In the genomic region with DNA sequence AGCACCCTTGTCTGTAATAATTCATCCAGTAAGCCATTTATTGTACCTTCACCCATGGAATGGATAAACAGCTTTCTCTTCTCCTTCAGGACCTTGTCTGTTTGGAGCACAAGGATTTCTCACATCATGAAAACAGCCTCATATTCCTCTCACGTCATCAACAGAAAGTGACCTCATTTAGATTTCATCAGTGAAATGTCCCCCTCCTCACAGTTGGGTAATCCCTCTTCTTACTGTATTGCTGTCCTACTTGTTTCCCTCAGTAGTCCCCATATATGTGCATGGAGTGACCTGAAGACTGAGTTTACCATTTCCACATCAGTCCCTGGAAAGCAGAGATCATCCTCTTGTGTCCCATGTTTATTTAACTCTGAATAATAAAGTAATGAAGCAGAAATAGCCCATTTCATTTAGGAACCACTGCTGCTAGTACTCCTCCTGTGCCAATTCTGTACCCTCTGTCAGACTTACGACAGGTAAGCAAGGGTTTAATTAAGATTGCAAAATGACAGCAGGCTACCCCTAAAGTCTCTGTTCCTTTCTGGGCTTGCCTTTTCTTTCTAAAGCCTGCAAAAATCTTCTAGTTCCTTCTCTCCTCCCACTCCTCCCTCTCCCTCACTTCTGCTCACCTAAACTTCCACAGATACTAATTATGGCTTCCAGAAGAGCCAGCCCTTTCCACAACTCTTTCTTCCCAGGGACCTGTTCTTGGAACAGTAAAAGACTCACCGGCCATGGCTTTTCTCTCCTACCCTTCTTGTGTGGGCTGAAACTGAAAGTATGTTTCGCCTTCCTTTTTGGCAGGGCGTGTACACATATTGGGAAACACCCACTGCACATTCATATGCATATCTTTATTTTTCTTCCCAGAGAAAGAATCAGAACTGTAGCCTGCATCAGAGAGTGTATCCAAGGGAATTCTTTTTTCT, we compare ENCODE assay signal across 8 cellular contexts. TPM values are rescaled to one million over a fixed set of nuclear protein-coding genes. Genes with fewer than 3 reads are reported as not detected.
DNase-seq lines count a peak whose midpoint lies in the region; ATAC-seq and TF ChIP-seq lines count a peak whose summit lies in the region.
"Not testable (repeated sequence)": the region's sequence is repeated elsewhere in the genome, so short reads cannot be mapped to it uniquely, and the experiment has no call there.

Gene CARD16, minus strand, starts transcription at position 774 of the 929 bp plus-strand sequence. Its CDS starts 38 bp downstream, at position 736.

- not testable (repeated sequence) for H3K4me1 ChIP-seq in smooth muscle cell (ENCODE audit: low read depth)

- peak within 1 kb of the TSS; percentile 65 for H3K4me2 ChIP-seq in smooth muscle cell

- peak within 1 kb of the TSS; percentile 12 for H2AFZ ChIP-seq in smooth muscle cell (ENCODE audit: low read depth)

- peak within 1 kb of the TSS; percentile 84 for H3K27ac ChIP-seq in smooth muscle cell (ENCODE audit: low read depth)

- H3K36me3 Mint-ChIP-seq in activated CD4-positive, alpha-beta T cell treated with anti-CD3 and anti-CD28 coated beads, Interleukin-2, amount 10 ng/mL, durations not matched to agents 24 days and 14 days (ENCODE audit: low read depth), result peaks cover 16% of the 10 kb centered on the region
- H3K36me3 Mint-ChIP-seq in central memory CD8-positive, alpha-beta T cell (ENCODE audit: insufficient read depth), result not testable (repeated sequence)

- WGBS in smooth muscle cell (ENCODE audit: low lambda C conversion rate), result 57% methylated on average over 5 of the region's 5 CpGs

- peak within 1 kb of the TSS; percentile 83 for H3K27ac Mint-ChIP-seq in activated CD4-positive, alpha-beta T cell treated with anti-CD3 and anti-CD28 coated beads, Interleukin-2, amount 10 ng/mL, durations not matched to agents 24 days and 14 days
- peak within 1 kb of the TSS; percentile 93 for H3K27ac Mint-ChIP-seq in central memory CD8-positive, alpha-beta T cell (ENCODE audit: low read depth)

- not testable (repeated sequence) for H3K27me3 Mint-ChIP-seq in activated CD4-positive, alpha-beta T cell treated with anti-CD3 and anti-CD28 coated beads, Interleukin-2, amount 10 ng/mL, durations not matched to agents 24 days and 14 days; central memory CD8-positive, alpha-beta T cell

- peak within 1 kb of the TSS; percentile 88 for H3K4me3 Mint-ChIP-seq in activated CD4-positive, alpha-beta T cell treated with anti-CD3 and anti-CD28 coated beads, Interleukin-2, amount 10 ng/mL, durations not matched to agents 24 days and 14 days
- H3K4me3 Mint-ChIP-seq in central memory CD8-positive, alpha-beta T cell, result peak within 1 kb of the TSS; percentile 90

- not testable (repeated sequence) for TF ChIP-seq CTCF in AG09319 (IDR thresholded peaks at IDR 0.05; ENCODE audit: low read depth, low read length); smooth muscle cell (IDR thresholded peaks at IDR 0.05; ENCODE audit: borderline replicate concordance, insufficient read depth, poor library complexity, severe bottlenecking)

- H3K27me3 ChIP-seq in MG63; smooth muscle cell (ENCODE audit: low read depth): not testable (repeated sequence)

- peaks cover 35% of the 10 kb centered on the region for H3K4me1 Mint-ChIP-seq in activated CD4-positive, alpha-beta T cell treated with anti-CD3 and anti-CD28 coated beads, Interleukin-2, amount 10 ng/mL, durations not matched to agents 24 days and 14 days
- peaks cover 41% of the 10 kb centered on the region for H3K4me1 Mint-ChIP-seq in central memory CD8-positive, alpha-beta T cell

- H3F3A ChIP-seq in smooth muscle cell (ENCODE audit: low read depth), result not testable (repeated sequence)

- not testable (repeated sequence) for H3K9me3 ChIP-seq in MG63; smooth muscle cell (replicated peaks; ENCODE audit: low read depth)

- not testable (repeated sequence) for H3K4me3 ChIP-seq in MG63
- H3K4me3 ChIP-seq in smooth muscle cell, result peak within 1 kb of the TSS; percentile 27

- H3K9ac ChIP-seq in smooth muscle cell (ENCODE audit: low read depth), result not testable (repeated sequence)

- peaks cover 11% of the 10 kb centered on the region for H3K9me3 Mint-ChIP-seq in activated CD4-positive, alpha-beta T cell treated with anti-CD3 and anti-CD28 coated beads, Interleukin-2, amount 10 ng/mL, durations not matched to agents 24 days and 14 days
- H3K9me3 Mint-ChIP-seq in central memory CD8-positive, alpha-beta T cell, result not testable (repeated sequence)

- intact Hi-C loops in activated CD4-positive, alpha-beta T cell treated with anti-CD3 and anti-CD28 coated beads, Interleukin-2, amount 10 ng/mL, durations not matched to agents 24 days and 14 days (cut with micrococcal nuclease), result loop anchor here (5.0 kb wide), 4 partner anchors 32 to 338 kb away; partner anchors contain the start of gene CASP4

- DNase-seq in AG09319 (ENCODE audit: extremely low read depth, low read depth), result peak; percentile 49
- DNase-seq in MG63, result peak; percentile 4
- peak; percentile 85 for DNase-seq in activated CD4-positive, alpha-beta T cell treated with anti-CD3 and anti-CD28 coated beads, Interleukin-2, amount 10 ng/mL, durations not matched to agents 24 days and 14 days
- DNase-seq in central memory CD8-positive, alpha-beta T cell (ENCODE audit: low spot score in 2 of 2); smooth muscle cell (lab: John Stamatoyannopoulos, UW; ENCODE audit: unreplicated experiment): not testable (repeated sequence)
- DNase-seq in kidney tubule cell (ENCODE audit: low spot score), result peak; percentile 7

- ATAC-seq in GM18907 (IDR thresholded peaks at IDR 0.05; ENCODE audit: unreplicated experiment) (peak; percentile 100), HG02840 (IDR thresholded peaks at IDR 0.05; ENCODE audit: low FRiP score, unreplicated experiment) (peak; percentile 99)
- peak; percentile 89 for ATAC-seq in central memory CD8-positive, alpha-beta T cell (replicated peaks; ENCODE audit: extremely low read depth, poor library complexity, severe bottlenecking)

- not testable (repeated sequence) for H3K36me3 ChIP-seq in MG63; smooth muscle cell (ENCODE audit: low read depth)

- not testable (repeated sequence) for H3K79me2 ChIP-seq in smooth muscle cell (ENCODE audit: low read depth)

- H4K20me1 ChIP-seq in smooth muscle cell (ENCODE audit: low read depth), result not testable (repeated sequence)

RNA-seq across cellular contexts. Expression of gene CARD16, which starts in this region (rescaled TPM):
- total RNA-seq in MG63 (2014; rRNA removed; shearing (Covaris generic); ENCODE audit: low replicate concordance), result 0.30 TPM in 1 of 2 replicates, not detected in the other
- total RNA-seq in activated CD4-positive, alpha-beta T cell treated with anti-CD3 and anti-CD28 coated beads, Interleukin-2, amount 10 ng/mL, durations not matched to agents 24 days and 14 days, result 7.2 and 9.0 TPM in 2 replicates
- total RNA-seq in smooth muscle cell, result 1.3 and 3.7 TPM in 2 replicates
- 5.5 and 12.7 TPM in 2 replicates for polyA plus RNA-seq in smooth muscle cell

Comparison
In these comparisons a context has a peak if more than half of its experiments do, and no peak if none do; other contexts are left out.
1. Peak in DNase-seq in MG63; RNA of the gene not detected or under 1 TPM.